In genomic region chr5:159098285-159099048, GRCh38 we compare ENCODE assay signal across 8 cellular contexts. TPM values are rescaled to one million over a fixed set of nuclear protein-coding genes. Genes with fewer than 3 reads are reported as not detected.
DNase-seq lines count a peak whose midpoint lies in the region; ATAC-seq, FAIRE-seq and TF ChIP-seq lines count a peak whose summit lies in the region.

No MANE protein-coding gene starts in this region.

- H3K9ac ChIP-seq in adipocyte (ENCODE audit: low read length) = peak overlapping the region; percentile 100
- H3K9ac ChIP-seq in HepG2 (ENCODE audit: insufficient read depth, low read depth, low read length) = no peak overlapping the region

- H3K9me3 ChIP-seq in adipocyte (ENCODE audit: control insufficient read depth, low read length) = no peaks in the 10 kb centered on the region
- H3K9me3 ChIP-seq in HepG2 (ENCODE audit: low read length) = no peaks in the 10 kb centered on the region
- H3K9me3 ChIP-seq in thymus (ENCODE audit: control insufficient read depth) = peaks cover 1% of the 10 kb centered on the region

- intact Hi-C loops in activated CD4-positive, alpha-beta T cell treated with anti-CD3 and anti-CD28 coated beads for 36 hours (cut with DNase I, micrococcal nuclease) = no loop called here
- intact Hi-C loops in HepG2 (cut with micrococcal nuclease; ENCODE audit: unreplicated experiment) = no loop called here

- DNase-seq in activated CD4-positive, alpha-beta T cell treated with anti-CD3 and anti-CD28 coated beads for 36 hours = no peak
- no peak for DNase-seq in activated CD4-positive, alpha-beta T cell treated with anti-CD3 and anti-CD28 coated beads for 4 hours
- peak; percentile 48 for DNase-seq in adipocyte (ENCODE audit: low read depth)
- no peak for DNase-seq in HepG2 (ENCODE audit: low spot score)
- no peak for DNase-seq in A172 (ENCODE audit: low spot score)
- no peak for DNase-seq in RWPE1 (ENCODE audit: low spot score)
- no peak for DNase-seq in cortex of kidney (lab: John Stamatoyannopoulos, UW)

- H3K27me3 ChIP-seq in adipocyte (replicated peaks; ENCODE audit: control insufficient read depth, insufficient read depth, low read length) (no peaks in the 10 kb centered on the region), HepG2 (ENCODE audit: control insufficient read depth in 1 of 2, insufficient read depth in 2 of 2, low read length in 2 of 2) (peaks cover 7 to 42% of the 10 kb centered on the region in 2 experiments; a peak in 4 of 5 replicates), thymus (ENCODE audit: control insufficient read depth, insufficient read depth) (peaks cover 39% of the 10 kb centered on the region)

- H3K4me2 ChIP-seq in HepG2 (ENCODE audit: low read depth, low read length) = no peak overlapping the region

- TF ChIP-seq RAD21 in HepG2 (CRISPR knock-in tag; IDR thresholded peaks at IDR 0.05) = no peak

- BruUV-seq in HepG2 (replicated peaks; lab: Mats Ljungman, UMichigan) = no TSS peak

- no peaks in the 10 kb centered on the region for H4K20me1 ChIP-seq in HepG2 (ENCODE audit: insufficient read depth, low read length)

- H3K4me3 ChIP-seq in adipocyte (ENCODE audit: low read length) (peak overlapping the region; percentile 100), HepG2 (replicated peaks in 1 of 3; ENCODE audit: insufficient read depth in 1 of 3, low read depth in 2 of 3, low read length in 3 of 3) (no peak overlapping the region), thymus (ENCODE audit: low read length) (peak overlapping the region; percentile 63)

- CTCF ChIA-PET in activated CD4-positive, alpha-beta T cell treated with anti-CD3 and anti-CD28 coated beads for 36 hours (lab: Charles Lee) = interaction anchor here (0.8 to 0.9 kb wide), 3 partner anchors 8 to 403 kb away, joined by 3 to 6 read pairs (median 3); no protein-coding TSS in a partner anchor
- CTCF ChIA-PET in HepG2 (lab: Yijun Ruan, JAX; ENCODE audit: low intra/inter-chr PET ratio, low total read pairs) (no interaction called here), RWPE1 (lab: Yijun Ruan, JAX) (interaction anchor here (0.6 to 1.8 kb wide), 4 partner anchors 9 to 1023 kb away, joined by 3 to 7 read pairs (median 4); no protein-coding TSS in a partner anchor)

- H3K9me3 Mint-ChIP-seq in activated CD4-positive, alpha-beta T cell treated with anti-CD3 and anti-CD28 coated beads for 36 hours (ENCODE audit: low read depth) = no peaks in the 10 kb centered on the region

- ATAC-seq in activated CD4-positive, alpha-beta T cell treated with anti-CD3 and anti-CD28 coated beads for 36 hours = no peak
- no peak for ATAC-seq in HepG2

- H3K27me3 Mint-ChIP-seq in activated CD4-positive, alpha-beta T cell treated with anti-CD3 and anti-CD28 coated beads for 36 hours = peaks cover 49% of the 10 kb centered on the region

- POLR2A ChIA-PET in activated CD4-positive, alpha-beta T cell treated with anti-CD3 and anti-CD28 coated beads for 36 hours (lab: Charles Lee) = no interaction called here
- POLR2A ChIA-PET in HepG2 (lab: Yijun Ruan, JAX) (no interaction called here), RWPE1 (lab: Yijun Ruan, JAX; ENCODE audit: low non-redundant PET) (no interaction called here)

- in situ Hi-C loops in HepG2 (cut with HindIII; ENCODE audit: extremely low pct_ligation_motif_present, low pct_unique_long_range_greater_than_20kb) = no loop called here

- no peaks in the 10 kb centered on the region for H3K36me3 Mint-ChIP-seq in activated CD4-positive, alpha-beta T cell treated with anti-CD3 and anti-CD28 coated beads for 36 hours (ENCODE audit: low read depth)

- H3K36me3 ChIP-seq in adipocyte (ENCODE audit: control insufficient read depth, insufficient read depth, low read length, severe bottlenecking) (peaks cover 16% of the 10 kb centered on the region), HepG2 (replicated peaks in 1 of 2; ENCODE audit: control insufficient read depth in 1 of 2, insufficient read depth in 2 of 2, low read length in 2 of 2) (no peaks in the 10 kb centered on the region), thymus (ENCODE audit: control insufficient read depth, insufficient read depth) (no peaks in the 10 kb centered on the region)

- H3K4me3 Mint-ChIP-seq in activated CD4-positive, alpha-beta T cell treated with anti-CD3 and anti-CD28 coated beads for 36 hours = peak overlapping the region; percentile 77

- no peak for TF ChIP-seq POLR2A in HepG2 (IDR thresholded peaks at IDR 0.05; ENCODE audit: insufficient read depth in 1 of 2, low read depth in 2 of 2, low read length in 2 of 2)

- no peak overlapping the region for H3K27ac ChIP-seq in HepG2 (ENCODE audit: extremely low read length, insufficient read depth, low read length)
- peak overlapping the region; percentile 71 for H3K27ac ChIP-seq in thymus (ENCODE audit: low read depth)
- no peak overlapping the region for H3K27ac ChIP-seq in RWPE1

- TF ChIP-seq CTCF in HepG2 (CRISPR knock-in tag; IDR thresholded peaks at IDR 0.05) (no peak), RWPE1 (conservative IDR thresholded peaks at IDR 0.05; ENCODE audit: low read depth) (no peak)

- peaks cover 33% of the 10 kb centered on the region for H3K4me1 Mint-ChIP-seq in activated CD4-positive, alpha-beta T cell treated with anti-CD3 and anti-CD28 coated beads for 36 hours

- FAIRE-seq in HepG2 (lab: Jason Lieb, UNC) = no peak

- H3K4me1 ChIP-seq in adipocyte (ENCODE audit: control insufficient read depth, insufficient read depth, low read length) = peaks cover 45% of the 10 kb centered on the region
- no peaks in the 10 kb centered on the region for H3K4me1 ChIP-seq in HepG2 (ENCODE audit: insufficient read depth, low read length)
- peaks cover 23% of the 10 kb centered on the region for H3K4me1 ChIP-seq in thymus (ENCODE audit: control insufficient read depth, insufficient read depth, low read length)

- no peak overlapping the region for H2AFZ ChIP-seq in HepG2 (ENCODE audit: low read length)

- no peak overlapping the region for H3K27ac Mint-ChIP-seq in activated CD4-positive, alpha-beta T cell treated with anti-CD3 and anti-CD28 coated beads for 36 hours

- WGBS in HepG2 (ENCODE audit: low lambda C conversion rate) = 23% methylated on average over 9 of the region's 9 CpGs
- 35% methylated on average over 8 of the region's 9 CpGs for WGBS in thymus

- H3K79me2 ChIP-seq in HepG2 (ENCODE audit: insufficient read depth, low read length) = no peaks in the 10 kb centered on the region

- no peak for TF ChIP-seq EP300 in HepG2 (IDR thresholded peaks at IDR 0.05; ENCODE audit: low read depth in 2 of 2, low read length in 2 of 2)
- no peak for TF ChIP-seq EP300 in HepG2 (CRISPR knock-in tag; IDR thresholded peaks at IDR 0.05; ENCODE audit: borderline replicate concordance)

TF ChIP-seq in HepG2, 621 proteins besides CTCF, POLR2A, EP300 and RAD21 (continues in another document):
- no peak for TF ChIP-seq ZHX1 (CRISPR knock-in tag; IDR thresholded peaks at IDR 0.05; ENCODE audit: low read depth)
- no peak for TF ChIP-seq GTF2F1 (IDR thresholded peaks at IDR 0.05; ENCODE audit: low read length)

RNA-seq across cellular contexts. Expression of gene EBF1, which starts 1.2 kb away (rescaled TPM):
- total RNA-seq in activated CD4-positive, alpha-beta T cell treated with anti-CD3 and anti-CD28 coated beads for 36 hours = under 1 TPM in 1 of 2 experiments, not detected in 1; 0.12 TPM
- total RNA-seq in HepG2 (2016; rRNA removed; fragmentation: Illumina TruSeq; extraction: Trizol) = not detected in 2 replicates
- not detected in 2 replicates for total RNA-seq in HepG2 (2016; cell fraction: cytosol; rRNA removed; fragmentation: Illumina TruSeq; extraction: Trizol; ENCODE audit: low read depth)
- total RNA-seq in HepG2 (2016; cell fraction: insoluble cytoplasmic fraction; rRNA removed; fragmentation: Illumina TruSeq; extraction: Trizol) = not detected in 2 replicates
- not detected in 2 replicates for total RNA-seq in HepG2 (2016; cell fraction: membrane; rRNA removed; fragmentation: Illumina TruSeq; extraction: Trizol)
- total RNA-seq in HepG2 (2016; cell fraction: nucleus; rRNA removed; fragmentation: Illumina TruSeq; extraction: Trizol) = not detected in 2 replicates
- polyA plus RNA-seq in HepG2 (2011; rRNA removed) (not detected in 2 replicates), thymus (6.1 TPM)
- not detected in 2 replicates for polyA plus RNA-seq in HepG2 (2011; cell fraction: cytosol; rRNA removed)
- polyA plus RNA-seq in HepG2 (2011; cell fraction: nucleus; rRNA removed) = not detected in 2 replicates
- polyA plus RNA-seq in HepG2 (2012) = not detected in 2 replicates
- not detected in 2 replicates for polyA plus RNA-seq in HepG2 (2016; cell fraction: cytosol; fragmentation: Illumina TruSeq; extraction: Trizol; ENCODE audit: low read depth)
- polyA plus RNA-seq in HepG2 (2016; cell fraction: insoluble cytoplasmic fraction; fragmentation: Illumina TruSeq; extraction: Trizol; ENCODE audit: low read depth) = not detected in 2 replicates
- not detected in 2 replicates for polyA plus RNA-seq in HepG2 (2016; cell fraction: membrane; fragmentation: Illumina TruSeq; extraction: Trizol; ENCODE audit: low read depth)
- not detected in 2 replicates for polyA plus RNA-seq in HepG2 (2016; cell fraction: nucleus; fragmentation: Illumina TruSeq; extraction: Trizol; ENCODE audit: insufficient read depth, low read depth)
- polyA minus RNA-seq in HepG2 (2011; rRNA and poly(A)+ RNA removed; ENCODE audit: low replicate concordance) = 0.14 TPM in 1 of 2 replicates, not detected in the other
- not detected in 2 replicates for polyA minus RNA-seq in HepG2 (2011; cell fraction: cytosol; rRNA and poly(A)+ RNA removed)
- polyA minus RNA-seq in HepG2 (2011; cell fraction: nucleus; rRNA and poly(A)+ RNA removed) = not detected in 2 replicates
- 1.6 and 2.1 TPM in 2 replicates for total RNA-seq in A172 (2014; rRNA removed; shearing (Covaris generic))

Comparison
In these comparisons a context has a peak if more than half of its experiments do, and no peak if none do; other contexts are left out.
1. H3K4me3 ChIP-seq: peak in adipocyte (single experiment) and thymus (single experiment); none in HepG2 (0 of 3).